In genomic region chr7:151447901-151448260, GRCh38 we compare ENCODE assay signal across 9 cellular contexts. TPM values are rescaled to one million over a fixed set of nuclear protein-coding genes. Genes with fewer than 3 reads are reported as not detected.
DNase-seq lines count a peak whose midpoint lies in the region; ATAC-seq and TF ChIP-seq lines count a peak whose summit lies in the region.
"Had no signal": no experiment of that assay in that cellular context is flagged by ENCODE, and none has a peak within 500 bp of the region (broad histone marks: within the 10 kb centered on the region; RNA-seq: fewer than 3 reads in every experiment).

No MANE protein-coding gene starts in this region.

- in situ Hi-C loops in gastrocnemius medialis (cut with MboI; ENCODE audit: low sequenced_read_pairs in 4 of 4): loop anchor here in 3 of 4 donors (5.0 kb wide), 1 partner anchor 81 kb away; no protein-coding TSS in a partner anchor

- peak overlapping the region; percentile 49 for H3K4me3 ChIP-seq in GM12864 (ENCODE audit: low read depth, low read length)
- H3K4me3 ChIP-seq in iPS DF 6.9 (ENCODE audit: low read length): peak overlapping the region; percentile 31; the same call in 1 of the 2 replicates
- peak overlapping the region; percentile 61 to 82 (median 66) for H3K4me3 ChIP-seq in gastrocnemius medialis

- intact Hi-C loops in activated CD4-positive, alpha-beta memory T cell treated with anti-CD3 and anti-CD28 coated beads for 36 hours (cut with micrococcal nuclease): loop anchor here (1.0 to 5.0 kb wide), 4 partner anchors 33 to 133 kb away; no protein-coding TSS in a partner anchor
- intact Hi-C loops in gastrocnemius medialis (cut with DNase I; ENCODE audit: low total_unique reads): loop anchor here (1.0 to 5.0 kb wide), 2 partner anchors 80 to 131 kb away; no protein-coding TSS in a partner anchor

- POLR2A ChIA-PET in activated CD4-positive, alpha-beta memory T cell treated with anti-CD3 and anti-CD28 coated beads for 36 hours (lab: Charles Lee): interaction anchor here (1.8 kb wide), 1 partner anchor 49 kb away, joined by 3 read pairs; no protein-coding TSS in a partner anchor

- H3K9me3 ChIP-seq in iPS DF 6.9 (ENCODE audit: control insufficient read depth, insufficient read depth, low read length): no peaks in the 10 kb centered on the region
- no peaks in the 10 kb centered on the region for H3K9me3 ChIP-seq in gastrocnemius medialis

- H3K4me1 Mint-ChIP-seq in activated CD4-positive, alpha-beta memory T cell treated with anti-CD3 and anti-CD28 coated beads for 36 hours (ENCODE audit: low read depth): peaks cover 7% of the 10 kb centered on the region

- DNase-seq in GM12864 (ENCODE audit: low read depth) (no peak), iPS DF 6.9 (ENCODE audit: low read depth, low spot score) (no peak), gastrocnemius medialis (no peak), caudate nucleus (lab: John Stamatoyannopoulos, UW) (no peak), omental fat pad (ENCODE audit: low spot score) (no peak), H4 (ENCODE audit: low spot score) (no peak)
- DNase-seq in activated CD4-positive, alpha-beta memory T cell treated with anti-CD3 and anti-CD28 coated beads for 36 hours: no peak
- no peak for DNase-seq in effector CD8-positive, alpha-beta T cell (lab: John Stamatoyannopoulos, UW)

- CTCF ChIA-PET in activated CD4-positive, alpha-beta memory T cell treated with anti-CD3 and anti-CD28 coated beads for 36 hours (lab: Charles Lee): interaction anchor here (0.6 to 14.5 kb wide), 38 partner anchors 8 to 333 kb away, joined by 3 to 384 read pairs (median 5); partner anchors contain the start of genes CRYGN, NUB1 and WDR86

- H3K9me3 Mint-ChIP-seq in activated CD4-positive, alpha-beta memory T cell treated with anti-CD3 and anti-CD28 coated beads for 36 hours: no peaks in the 10 kb centered on the region

- H3K27me3 Mint-ChIP-seq in activated CD4-positive, alpha-beta memory T cell treated with anti-CD3 and anti-CD28 coated beads for 36 hours: peaks cover 2% of the 10 kb centered on the region

- no peak overlapping the region for H3K27ac ChIP-seq in iPS DF 6.9 (ENCODE audit: low read length)
- no peak overlapping the region for H3K27ac ChIP-seq in gastrocnemius medialis
- H3K27ac ChIP-seq in caudate nucleus (ENCODE audit: low read depth, low read length): no peak overlapping the region

- H3K36me3 Mint-ChIP-seq in activated CD4-positive, alpha-beta memory T cell treated with anti-CD3 and anti-CD28 coated beads for 36 hours: no peaks in the 10 kb centered on the region

- H3K27ac Mint-ChIP-seq in activated CD4-positive, alpha-beta memory T cell treated with anti-CD3 and anti-CD28 coated beads for 36 hours: no peak overlapping the region

- ATAC-seq in gastrocnemius medialis: no peak
- no peak for ATAC-seq in omental fat pad (ENCODE audit: low FRiP score)

- no peaks in the 10 kb centered on the region; the same call in 1 of the 2 replicates for H3K4me1 ChIP-seq in iPS DF 6.9 (ENCODE audit: control insufficient read depth, insufficient read depth, low read length)
- H3K4me1 ChIP-seq in gastrocnemius medialis: peaks cover 0 to 7% of the 10 kb centered on the region in 2 donors

- no peak for TF ChIP-seq POLR2A in gastrocnemius medialis (IDR thresholded peaks at IDR 0.05)

- no CpG with 5 or more reads among the region's 26 CpGs for WGBS in iPS DF 6.9 (ENCODE audit: insufficient coverage, insufficient read length)

- H3K27me3 ChIP-seq in iPS DF 6.9 (ENCODE audit: control insufficient read depth, insufficient read depth, low read length): no peaks in the 10 kb centered on the region
- no peaks in the 10 kb centered on the region for H3K27me3 ChIP-seq in gastrocnemius medialis

- peak overlapping the region; percentile 54 for H3K4me3 Mint-ChIP-seq in activated CD4-positive, alpha-beta memory T cell treated with anti-CD3 and anti-CD28 coated beads for 36 hours

- TF ChIP-seq CTCF in GM12864 (IDR thresholded peaks at IDR 0.05; ENCODE audit: low read depth, low read length, missing control alignments) (no peak), gastrocnemius medialis (IDR thresholded peaks at IDR 0.05 in 4 of 5, conservative IDR thresholded peaks at IDR 0.05 in 1 of 5) (no peak), omental fat pad (IDR thresholded peaks at IDR 0.05) (no peak)

- H3K36me3 ChIP-seq in iPS DF 6.9 (ENCODE audit: control insufficient read depth, insufficient read depth, low read length): no peaks in the 10 kb centered on the region
- no peaks in the 10 kb centered on the region for H3K36me3 ChIP-seq in gastrocnemius medialis

RNA-seq across cellular contexts. Expression of gene CRYGN, which starts 7.9 kb away (rescaled TPM):
- total RNA-seq in activated CD4-positive, alpha-beta memory T cell treated with anti-CD3 and anti-CD28 coated beads for 36 hours: under 1 TPM in 1 of 2 experiments, not detected in 1; 0.21 TPM
- not detected for total RNA-seq in gastrocnemius medialis
- total RNA-seq in omental fat pad: 1 to 10 TPM in 1 of 4 donors, not detected in 3; 1.0 TPM
- total RNA-seq in H4 (2014; rRNA removed; shearing (Covaris generic)): not detected in 2 replicates
- total RNA-seq: pulmonary artery endothelial cell had no signal

RNA-seq across cellular contexts. Expression of gene WDR86, which starts 38.0 kb away (rescaled TPM):
- total RNA-seq in activated CD4-positive, alpha-beta memory T cell treated with anti-CD3 and anti-CD28 coated beads for 36 hours: under 1 TPM; 0.17 to 0.43 TPM
- under 1 TPM in 2 of 4 donors, not detected in 2; 0.13 to 0.31 TPM for total RNA-seq in gastrocnemius medialis
- total RNA-seq in omental fat pad: 10 to 100 TPM; 17.2 to 41.5 (median 22.1) TPM
- 0.88 TPM in 1 of 2 replicates, not detected in the other for total RNA-seq in H4 (2014; rRNA removed; shearing (Covaris generic))
- total RNA-seq: pulmonary artery endothelial cell had no signal
